In the genomic region with DNA sequence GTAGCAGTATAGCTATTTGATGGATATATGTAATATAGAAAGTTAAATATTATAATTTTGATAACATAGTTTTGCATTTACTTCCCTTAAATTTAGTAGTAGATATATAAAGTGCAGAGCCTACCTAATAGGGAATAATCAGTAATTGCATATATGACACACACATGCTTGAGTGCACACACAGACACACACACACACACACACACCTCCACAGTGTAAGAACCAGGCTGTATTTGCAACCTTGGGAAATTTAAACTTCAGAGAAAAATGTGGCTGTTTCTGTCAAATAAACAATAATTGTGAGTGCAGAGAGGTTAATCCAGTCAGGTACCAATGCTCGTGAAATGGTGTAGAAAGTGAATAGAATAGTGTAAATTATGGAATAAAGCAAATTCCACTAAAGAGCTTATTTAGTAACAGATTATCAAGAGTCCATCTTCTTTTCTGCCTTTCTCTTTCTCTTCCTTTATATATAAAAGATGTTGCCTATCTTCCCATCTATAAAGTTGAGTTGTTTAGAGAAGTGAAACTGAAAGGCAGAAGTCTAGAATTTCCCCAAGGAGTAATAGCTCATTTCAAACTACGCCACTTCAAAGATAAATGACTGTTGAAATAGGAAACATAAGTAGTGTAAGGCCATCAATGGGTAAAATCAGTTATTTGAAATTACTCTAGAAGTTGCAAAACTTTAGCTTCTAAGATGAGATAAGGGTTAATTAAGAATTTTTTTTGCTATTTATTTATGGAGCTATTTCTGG, we compare ENCODE assay signal across 8 cellular contexts.
A peak's percentile ranks its signal among the peaks of the same experiment; 100 is the strongest.
DNase-seq lines count a peak whose midpoint lies in the region; ATAC-seq lines count a peak whose summit lies in the region.

No MANE protein-coding gene starts in this region.

- no peak for DNase-seq in activated CD4-positive, alpha-beta memory T cell treated with anti-CD3 and anti-CD28 coated beads, Interleukin-2, amount 10 ng/mL, durations not matched to agents 7 days and 5 days
- no peak for DNase-seq in activated CD4-positive, alpha-beta memory T cell treated with anti-CD3 and anti-CD28 coated beads for 36 hours
- peak; percentile 96 for DNase-seq in SIG-M5 treated with dmso at 0.1 percent for 504 hours (lab: John Stamatoyannopoulos, UW; ENCODE audit: unreplicated experiment)
- DNase-seq in NCI-H2081 (lab: John Stamatoyannopoulos, UW), result no peak
- DNase-seq in activated effector memory CD4-positive, alpha-beta T cell treated with Interleukin-2 at 50 U/mL for 16 hours, result no peak
- no peak for DNase-seq in NCI-H1694 treated with DMSO at 0.1 percent for 48 hours (lab: John Stamatoyannopoulos, UW)

- CTCF ChIA-PET in activated CD4-positive, alpha-beta memory T cell treated with anti-CD3 and anti-CD28 coated beads, Interleukin-2, amount 10 ng/mL, durations not matched to agents 7 days and 5 days (lab: Charles Lee), result interaction anchor here (0.8 to 1.0 kb wide), 2 partner anchors 58 to 61 kb away, joined by 3 read pairs; no protein-coding TSS in a partner anchor
- CTCF ChIA-PET in activated CD4-positive, alpha-beta memory T cell treated with anti-CD3 and anti-CD28 coated beads for 36 hours (lab: Charles Lee), result interaction anchor here (0.9 kb wide), 2 partner anchors 48 to 58 kb away, joined by 3 read pairs; no protein-coding TSS in a partner anchor

- H3K27ac Mint-ChIP-seq in activated CD4-positive, alpha-beta memory T cell treated with anti-CD3 and anti-CD28 coated beads, Interleukin-2, amount 10 ng/mL, durations not matched to agents 7 days and 5 days, result no peak overlapping the region
- no peak overlapping the region for H3K27ac Mint-ChIP-seq in activated CD4-positive, alpha-beta memory T cell treated with anti-CD3 and anti-CD28 coated beads for 36 hours
- H3K27ac Mint-ChIP-seq in stimulated activated memory B cell treated with anti-CD40 and anti-IgM and Interleukin-4, amounts not matched to agents 10 μg/mL and 1 μg/mL and 100 μg/mL, for 72 hours, result no peak overlapping the region

- intact Hi-C loops in activated CD4-positive, alpha-beta memory T cell treated with anti-CD3 and anti-CD28 coated beads for 36 hours (cut with micrococcal nuclease), result no loop called here

- peak; percentile 98 for ATAC-seq in HG02981 (IDR thresholded peaks at IDR 0.05; ENCODE audit: unreplicated experiment)
- ATAC-seq in stimulated activated memory B cell treated with anti-CD40 and anti-IgM and Interleukin-4, amounts not matched to agents 10 μg/mL and 1 μg/mL and 100 μg/mL, for 72 hours, result peak; percentile 97

- H3K9me3 Mint-ChIP-seq in activated CD4-positive, alpha-beta memory T cell treated with anti-CD3 and anti-CD28 coated beads, Interleukin-2, amount 10 ng/mL, durations not matched to agents 7 days and 5 days, result no peaks in the 10 kb centered on the region
- no peaks in the 10 kb centered on the region for H3K9me3 Mint-ChIP-seq in activated CD4-positive, alpha-beta memory T cell treated with anti-CD3 and anti-CD28 coated beads for 36 hours
- peaks cover 3% of the 10 kb centered on the region for H3K9me3 Mint-ChIP-seq in stimulated activated memory B cell treated with anti-CD40 and anti-IgM and Interleukin-4, amounts not matched to agents 10 μg/mL and 1 μg/mL and 100 μg/mL, for 72 hours

- H3K27me3 Mint-ChIP-seq in activated CD4-positive, alpha-beta memory T cell treated with anti-CD3 and anti-CD28 coated beads, Interleukin-2, amount 10 ng/mL, durations not matched to agents 7 days and 5 days, result peaks cover 6% of the 10 kb centered on the region
- peaks cover 4% of the 10 kb centered on the region for H3K27me3 Mint-ChIP-seq in activated CD4-positive, alpha-beta memory T cell treated with anti-CD3 and anti-CD28 coated beads for 36 hours
- peaks cover 12% of the 10 kb centered on the region for H3K27me3 Mint-ChIP-seq in stimulated activated memory B cell treated with anti-CD40 and anti-IgM and Interleukin-4, amounts not matched to agents 10 μg/mL and 1 μg/mL and 100 μg/mL, for 72 hours

- POLR2A ChIA-PET in activated CD4-positive, alpha-beta memory T cell treated with anti-CD3 and anti-CD28 coated beads, Interleukin-2, amount 10 ng/mL, durations not matched to agents 7 days and 5 days (lab: Charles Lee), result no interaction called here
- POLR2A ChIA-PET in activated CD4-positive, alpha-beta memory T cell treated with anti-CD3 and anti-CD28 coated beads for 36 hours (lab: Charles Lee), result interaction anchor here (0.7 to 1.2 kb wide), 2 partner anchors 27 to 61 kb away, joined by 3 read pairs; no protein-coding TSS in a partner anchor

- H3K36me3 Mint-ChIP-seq in activated CD4-positive, alpha-beta memory T cell treated with anti-CD3 and anti-CD28 coated beads, Interleukin-2, amount 10 ng/mL, durations not matched to agents 7 days and 5 days (ENCODE audit: low read depth), result no peaks in the 10 kb centered on the region
- H3K36me3 Mint-ChIP-seq in activated CD4-positive, alpha-beta memory T cell treated with anti-CD3 and anti-CD28 coated beads for 36 hours, result peaks cover 2% of the 10 kb centered on the region
- H3K36me3 Mint-ChIP-seq in stimulated activated memory B cell treated with anti-CD40 and anti-IgM and Interleukin-4, amounts not matched to agents 10 μg/mL and 1 μg/mL and 100 μg/mL, for 72 hours, result no peaks in the 10 kb centered on the region

- H3K4me3 Mint-ChIP-seq in activated CD4-positive, alpha-beta memory T cell treated with anti-CD3 and anti-CD28 coated beads, Interleukin-2, amount 10 ng/mL, durations not matched to agents 7 days and 5 days, result peak overlapping the region; percentile 53
- no peak overlapping the region for H3K4me3 Mint-ChIP-seq in activated CD4-positive, alpha-beta memory T cell treated with anti-CD3 and anti-CD28 coated beads for 36 hours
- peak overlapping the region; percentile 34 for H3K4me3 Mint-ChIP-seq in stimulated activated memory B cell treated with anti-CD40 and anti-IgM and Interleukin-4, amounts not matched to agents 10 μg/mL and 1 μg/mL and 100 μg/mL, for 72 hours

- H3K4me1 Mint-ChIP-seq in activated CD4-positive, alpha-beta memory T cell treated with anti-CD3 and anti-CD28 coated beads, Interleukin-2, amount 10 ng/mL, durations not matched to agents 7 days and 5 days, result peaks cover 10% of the 10 kb centered on the region
- peaks cover 12% of the 10 kb centered on the region for H3K4me1 Mint-ChIP-seq in activated CD4-positive, alpha-beta memory T cell treated with anti-CD3 and anti-CD28 coated beads for 36 hours (ENCODE audit: low read depth)
- peaks cover 5% of the 10 kb centered on the region for H3K4me1 Mint-ChIP-seq in stimulated activated memory B cell treated with anti-CD40 and anti-IgM and Interleukin-4, amounts not matched to agents 10 μg/mL and 1 μg/mL and 100 μg/mL, for 72 hours
